ENCODE assay signal across 8 cellular contexts in the genomic region with DNA sequence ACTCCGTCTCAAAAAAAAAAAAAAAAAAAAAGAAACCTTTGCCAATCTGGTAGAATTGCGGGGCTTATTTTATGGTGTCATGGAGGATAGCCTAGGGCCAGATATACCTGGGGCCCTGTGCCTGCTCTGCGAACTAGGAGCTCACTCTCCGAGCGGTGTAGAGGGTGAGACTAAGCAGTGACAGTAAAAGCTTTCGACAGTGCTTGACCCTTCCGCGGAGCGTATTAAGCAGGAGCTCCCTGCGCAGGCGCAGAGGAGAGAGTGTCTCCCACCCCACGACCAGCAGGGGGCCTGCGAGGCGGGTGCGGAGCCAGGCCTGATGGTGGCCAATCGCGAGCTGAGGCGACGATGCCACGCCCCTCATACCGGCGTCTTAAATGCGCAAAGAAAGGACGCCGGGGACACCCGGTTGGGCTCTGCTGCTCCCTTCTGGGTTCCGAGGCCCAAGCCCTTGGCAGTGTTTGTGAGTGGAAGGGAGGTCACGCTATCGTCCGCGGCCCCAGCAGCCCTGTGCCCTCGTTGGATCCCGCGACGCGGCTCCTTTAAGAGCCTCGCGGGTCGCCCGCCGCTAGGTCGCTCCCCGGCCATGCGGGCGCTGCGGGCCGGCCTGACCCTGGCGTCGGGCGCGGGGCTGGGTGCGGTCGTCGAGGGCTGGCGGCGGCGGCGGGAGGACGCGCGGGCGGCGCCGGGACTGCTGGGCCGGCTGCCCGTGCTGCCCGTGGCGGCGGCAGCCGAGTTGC. TPM values are rescaled to one million over a fixed set of nuclear protein-coding genes. Genes with fewer than 3 reads are reported as not detected.
DNase-seq lines count a peak whose midpoint lies in the region; ATAC-seq and TF ChIP-seq lines count a peak whose summit lies in the region.

A gene (plus strand): TSS at position 402 of the 740 bp plus-strand sequence. CDS start 185 bp downstream, at position 587.

- H3K4me1 Mint-ChIP-seq in T-helper 17 cell (peaks cover 13% of the 10 kb centered on the region), progenitor cell of endocrine pancreas (ENCODE audit: low read depth) (peaks cover 3% of the 10 kb centered on the region)

- TF ChIP-seq CTCF in GM13977 (IDR thresholded peaks at IDR 0.05; ENCODE audit: extremely low read depth, insufficient read depth, missing control alignments) (peak; percentile 97), left ventricle myocardium inferior (IDR thresholded peaks at IDR 0.05; ENCODE audit: borderline replicate concordance) (peak; percentile 97), progenitor cell of endocrine pancreas (IDR thresholded peaks at IDR 0.05; ENCODE audit: unreplicated experiment) (peak; percentile 97)

- no peaks in the 10 kb centered on the region for H3K27me3 ChIP-seq in left ventricle myocardium inferior (ENCODE audit: low read depth)

- DNase-seq in GM13977 (ENCODE audit: low spot score) (peak; percentile 99), NCI-H1694 treated with DMSO at 0.1 percent for 48 hours (lab: John Stamatoyannopoulos, UW) (peak; percentile 91), T-helper 17 cell (peak; percentile 96 to 99 (median 96)), amygdala (lab: John Stamatoyannopoulos, UW) (peak; percentile 40 to 99 (median 95)), left ventricle myocardium inferior (peak; percentile 98), progenitor cell of endocrine pancreas (ENCODE audit: low spot score, unreplicated experiment) (peak; percentile 99), ureter (ENCODE audit: low spot score) (peak; percentile 97)

- no peaks in the 10 kb centered on the region for H3K36me3 Mint-ChIP-seq in T-helper 17 cell (ENCODE audit: low read depth)
- H3K36me3 Mint-ChIP-seq in progenitor cell of endocrine pancreas (ENCODE audit: insufficient read depth): peaks cover 2% of the 10 kb centered on the region

- ATAC-seq in HG02884 (IDR thresholded peaks at IDR 0.05; ENCODE audit: unreplicated experiment) (peak; percentile 91), T-helper 17 cell (peak; percentile 96)

- peak within 1 kb of the TSS; percentile 97 for H3K27ac ChIP-seq in left ventricle myocardium inferior (replicated peaks)

- peaks cover 22% of the 10 kb centered on the region for H3K4me1 ChIP-seq in left ventricle myocardium inferior

- intact Hi-C loops in left ventricle myocardium inferior (cut with micrococcal nuclease): no loop called here

- H3K27me3 Mint-ChIP-seq in T-helper 17 cell (no peaks in the 10 kb centered on the region), progenitor cell of endocrine pancreas (no peaks in the 10 kb centered on the region)

- H3K27ac Mint-ChIP-seq in T-helper 17 cell (peak within 1 kb of the TSS; percentile 79), progenitor cell of endocrine pancreas (peak within 1 kb of the TSS; percentile 90)

- H3K4me3 Mint-ChIP-seq in T-helper 17 cell (peak within 1 kb of the TSS; percentile 87), progenitor cell of endocrine pancreas (ENCODE audit: low read depth) (peak within 1 kb of the TSS; percentile 74)

- H3K9me3 ChIP-seq in T-helper 17 cell (ENCODE audit: control insufficient read depth, low read length, poor library complexity, severe bottlenecking) (no peaks in the 10 kb centered on the region), left ventricle myocardium inferior (replicated peaks) (no peaks in the 10 kb centered on the region)

- in situ Hi-C loops in GM13977 (cut with MboI; ENCODE audit: low pct_unique_long_range_greater_than_20kb, low sequenced_read_pairs, unreplicated experiment): no loop called here

- H3K36me3 ChIP-seq in left ventricle myocardium inferior: peaks cover 26% of the 10 kb centered on the region

- H3K9me3 Mint-ChIP-seq in progenitor cell of endocrine pancreas (ENCODE audit: low read depth): no peaks in the 10 kb centered on the region

- H3K4me3 ChIP-seq in left ventricle myocardium inferior: peak within 1 kb of the TSS; percentile 78

RNA-seq across cellular contexts. Expression of the gene that starts here (rescaled TPM):
- total RNA-seq in T-helper 17 cell: 1 to 10 TPM; 7.7 to 7.8 TPM
- 75.3 TPM for total RNA-seq in left ventricle myocardium inferior
- total RNA-seq in progenitor cell of endocrine pancreas: 14.7 and 18.0 TPM in 2 replicates
- 21.7 TPM for total RNA-seq in ureter

Comparison
In these comparisons a context has a peak if more than half of its experiments do, and no peak if none do; other contexts are left out.
1. Peak in every context shown above with its lines: DNase-seq, ATAC-seq, H3K4me3 ChIP-seq and H3K27ac ChIP-seq.